ENCODE assay signal across 8 cellular contexts in the genomic region with DNA sequence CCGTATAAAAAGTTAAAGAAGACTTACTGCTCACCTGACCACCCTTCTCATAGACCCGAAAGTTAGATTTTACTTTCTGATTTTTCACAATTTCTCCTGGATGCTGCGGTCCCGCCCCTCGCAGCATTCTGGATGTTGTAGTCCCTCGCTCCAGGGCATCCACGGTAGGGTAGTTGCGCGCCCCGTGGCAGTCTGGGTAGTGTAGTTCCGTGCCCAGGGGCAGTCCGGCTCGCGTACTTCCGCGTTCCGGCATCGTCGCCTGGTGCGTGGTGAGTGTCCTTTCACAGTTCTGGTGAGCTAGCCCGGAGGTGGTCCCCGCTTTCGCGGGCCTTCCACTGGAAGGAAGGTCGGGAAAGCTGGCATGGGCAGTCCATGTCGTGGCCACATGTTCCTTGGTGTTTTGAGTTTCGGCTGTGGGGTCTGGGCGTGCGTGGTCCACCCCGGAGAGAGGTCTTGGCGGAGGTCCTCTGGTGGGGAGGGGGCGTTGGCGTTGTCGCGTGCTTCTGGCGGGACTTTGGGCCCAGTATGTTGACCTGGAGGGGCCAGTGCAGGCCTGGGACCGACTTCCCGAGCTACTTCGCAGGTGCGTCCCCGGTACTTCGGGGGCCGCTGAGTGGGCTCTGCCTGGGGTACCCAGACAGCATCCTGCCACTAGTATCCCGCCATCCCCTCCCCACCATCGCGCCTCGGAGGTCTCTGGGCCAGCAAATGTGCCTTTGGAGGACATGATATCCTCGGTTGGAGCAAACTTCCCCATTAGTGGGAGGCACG. TPM values are rescaled to one million over a fixed set of nuclear protein-coding genes. Genes with fewer than 3 reads are reported as not detected.
DNase-seq lines count a peak whose midpoint lies in the region; ATAC-seq and TF ChIP-seq lines count a peak whose summit lies in the region.

A gene (plus strand): TSS at position 222 of the 771 bp plus-strand sequence. CDS start 19,515 bp downstream, outside the sequence.

- H3K9ac ChIP-seq in fibroblast of lung (ENCODE audit: insufficient read depth, low read length) = peak within 1 kb of the TSS; percentile 77

- H3K27me3 Mint-ChIP-seq in IgD-negative memory B cell = peaks cover 5% of the 10 kb centered on the region
- peaks cover 4 to 15% (median 6%) of the 10 kb centered on the region in 5 donors for H3K27me3 Mint-ChIP-seq in naive thymus-derived CD4-positive, alpha-beta T cell
- H3K27me3 Mint-ChIP-seq in stimulated activated memory B cell treated with anti-CD40 and anti-IgM and Interleukin-4, amounts not matched to agents 10 μg/mL and 1 μg/mL and 100 μg/mL, for 72 hours = peaks cover 15% of the 10 kb centered on the region

- CTCF ChIA-PET in naive thymus-derived CD4-positive, alpha-beta T cell (lab: Charles Lee) = interaction anchor here (0.7 kb wide), 1 partner anchor 1929 kb away, joined by 5 read pairs; no protein-coding TSS in a partner anchor

- H3K27ac ChIP-seq in Peyer's patch (peak within 1 kb of the TSS; percentile 54 to 79 (median 67)), fibroblast of lung (ENCODE audit: insufficient read depth, low read length) (peak within 1 kb of the TSS; percentile 79)
- H3K27ac ChIP-seq in naive thymus-derived CD4-positive, alpha-beta T cell (ENCODE audit: low read depth, low read length) = peak within 1 kb of the TSS; percentile 66

- peaks cover 0 to 9% (median 4%) of the 10 kb centered on the region in 4 donors for H3K4me1 ChIP-seq in Peyer's patch
- no peaks in the 10 kb centered on the region for H3K4me1 ChIP-seq in fibroblast of lung (ENCODE audit: control insufficient read depth, extremely low read depth, insufficient read depth, low read length)
- H3K4me1 ChIP-seq in naive thymus-derived CD4-positive, alpha-beta T cell (ENCODE audit: control insufficient read depth in 2 of 2, insufficient read depth in 2 of 2, low read length in 2 of 2) = peaks cover 7% of the 10 kb centered on the region in 2 donors

- no peaks in the 10 kb centered on the region for H3K27me3 ChIP-seq in Peyer's patch
- no peaks in the 10 kb centered on the region for H3K27me3 ChIP-seq in fibroblast of lung (ENCODE audit: control insufficient read depth, insufficient read depth, low read length)
- no peaks in the 10 kb centered on the region for H3K27me3 ChIP-seq in naive thymus-derived CD4-positive, alpha-beta T cell (ENCODE audit: control insufficient read depth in 2 of 2, insufficient read depth in 2 of 2, low read length in 2 of 2)

- POLR2A ChIA-PET in naive thymus-derived CD4-positive, alpha-beta T cell (lab: Charles Lee) = interaction anchor here (1.7 kb wide), 1 partner anchor 8 kb away, joined by 4 read pairs; no protein-coding TSS in a partner anchor

- H3K27ac Mint-ChIP-seq in IgD-negative memory B cell = peak within 1 kb of the TSS; percentile 19 to 97 (median 94)
- peak within 1 kb of the TSS; percentile 93 to 97 (median 95) for H3K27ac Mint-ChIP-seq in naive thymus-derived CD4-positive, alpha-beta T cell
- H3K27ac Mint-ChIP-seq in stimulated activated memory B cell treated with anti-CD40 and anti-IgM and Interleukin-4, amounts not matched to agents 10 μg/mL and 1 μg/mL and 100 μg/mL, for 72 hours = peak within 1 kb of the TSS; percentile 97

- intact Hi-C loops in naive thymus-derived CD4-positive, alpha-beta T cell (cut with micrococcal nuclease) = loop anchor here (1.0 to 5.0 kb wide), 6 partner anchors 9 to 1058 kb away; a partner anchor contains a TSS

- no peaks in the 10 kb centered on the region for H3K9me3 ChIP-seq in Peyer's patch
- H3K9me3 ChIP-seq in fibroblast of lung (ENCODE audit: control insufficient read depth, insufficient read depth, low read depth, low read length) = no peaks in the 10 kb centered on the region
- no peaks in the 10 kb centered on the region for H3K9me3 ChIP-seq in naive thymus-derived CD4-positive, alpha-beta T cell (ENCODE audit: control insufficient read depth in 2 of 3, low read length in 3 of 3)

- DNase-seq in DMS53 (lab: John Stamatoyannopoulos, UW) (peak; percentile 92), Peyer's patch (peak; percentile 91 to 97 (median 92)), activated T-helper 1 cell treated with Interleukin-2 at 50 U/mL for 16 hours (ENCODE audit: low read depth) (peak; percentile 72), fibroblast of lung (ENCODE audit: low read depth in 2 of 2) (peak; percentile 79 to 85)
- peak; percentile 68 to 84 (median 77) for DNase-seq in naive thymus-derived CD4-positive, alpha-beta T cell

- TF ChIP-seq POLR2A in Peyer's patch (IDR thresholded peaks at IDR 0.05) = peak; percentile 38 to 53

- H3K4me1 Mint-ChIP-seq in IgD-negative memory B cell = peaks cover 21 to 27% (median 23%) of the 10 kb centered on the region in 3 donors
- peaks cover 28 to 56% (median 43%) of the 10 kb centered on the region in 7 donors for H3K4me1 Mint-ChIP-seq in naive thymus-derived CD4-positive, alpha-beta T cell
- H3K4me1 Mint-ChIP-seq in stimulated activated memory B cell treated with anti-CD40 and anti-IgM and Interleukin-4, amounts not matched to agents 10 μg/mL and 1 μg/mL and 100 μg/mL, for 72 hours = peaks cover 48% of the 10 kb centered on the region

- H3K4me3 ChIP-seq in Peyer's patch (peak within 1 kb of the TSS; percentile 83 to 94 (median 89)), fibroblast of lung (replicated peaks in 1 of 4; ENCODE audit: control extremely low read depth in 1 of 4, insufficient read depth in 1 of 4, low read depth in 3 of 4, low read length in 4 of 4) (peak within 1 kb of the TSS; percentile 84 to 99 (median 95))
- H3K4me3 ChIP-seq in naive thymus-derived CD4-positive, alpha-beta T cell (ENCODE audit: low read length) = peak within 1 kb of the TSS; percentile 99

- peak within 1 kb of the TSS; percentile 94 for H3K4me2 ChIP-seq in fibroblast of lung (ENCODE audit: extremely low read depth, insufficient read depth, low read length)

- peaks cover 3% of the 10 kb centered on the region for H3K36me3 Mint-ChIP-seq in IgD-negative memory B cell
- H3K36me3 Mint-ChIP-seq in naive thymus-derived CD4-positive, alpha-beta T cell = peaks cover 3 to 20% (median 5%) of the 10 kb centered on the region in 5 donors
- peaks cover 14% of the 10 kb centered on the region for H3K36me3 Mint-ChIP-seq in stimulated activated memory B cell treated with anti-CD40 and anti-IgM and Interleukin-4, amounts not matched to agents 10 μg/mL and 1 μg/mL and 100 μg/mL, for 72 hours

- peak; percentile 100 for ATAC-seq in GM21576 (IDR thresholded peaks at IDR 0.05; ENCODE audit: unreplicated experiment)
- peak; percentile 100 for ATAC-seq in naive thymus-derived CD4-positive, alpha-beta T cell
- ATAC-seq in stimulated activated memory B cell treated with anti-CD40 and anti-IgM and Interleukin-4, amounts not matched to agents 10 μg/mL and 1 μg/mL and 100 μg/mL, for 72 hours = peak; percentile 100

- H2AFZ ChIP-seq in fibroblast of lung (ENCODE audit: low read length) = peak within 1 kb of the TSS; percentile 97

- H3K79me2 ChIP-seq in fibroblast of lung (ENCODE audit: control insufficient read depth, insufficient read depth, low read length) = peaks cover 9% of the 10 kb centered on the region

- H4K20me1 ChIP-seq in fibroblast of lung (ENCODE audit: control insufficient read depth, extremely low read depth, insufficient read depth, low read length) = no peaks in the 10 kb centered on the region

- H3K9me3 Mint-ChIP-seq in IgD-negative memory B cell = no peaks in the 10 kb centered on the region
- H3K9me3 Mint-ChIP-seq in naive thymus-derived CD4-positive, alpha-beta T cell = no peaks in the 10 kb centered on the region
- H3K9me3 Mint-ChIP-seq in stimulated activated memory B cell treated with anti-CD40 and anti-IgM and Interleukin-4, amounts not matched to agents 10 μg/mL and 1 μg/mL and 100 μg/mL, for 72 hours = no peaks in the 10 kb centered on the region

- H3K36me3 ChIP-seq in Peyer's patch (no peaks in the 10 kb centered on the region), fibroblast of lung (ENCODE audit: control insufficient read depth, insufficient read depth, low read length) (no peaks in the 10 kb centered on the region)
- H3K36me3 ChIP-seq in naive thymus-derived CD4-positive, alpha-beta T cell (ENCODE audit: control insufficient read depth in 2 of 3, insufficient read depth in 3 of 3, low read length in 3 of 3) = no peaks in the 10 kb centered on the region

- H3K4me3 Mint-ChIP-seq in IgD-negative memory B cell = peak within 1 kb of the TSS; percentile 91 to 99 (median 99)
- peak within 1 kb of the TSS; percentile 97 to 99 (median 99) for H3K4me3 Mint-ChIP-seq in naive thymus-derived CD4-positive, alpha-beta T cell
- peak within 1 kb of the TSS; percentile 99 for H3K4me3 Mint-ChIP-seq in stimulated activated memory B cell treated with anti-CD40 and anti-IgM and Interleukin-4, amounts not matched to agents 10 μg/mL and 1 μg/mL and 100 μg/mL, for 72 hours

- peak in 2 of 6 experiments; percentile 6 to 9 for TF ChIP-seq CTCF in Peyer's patch (IDR thresholded peaks at IDR 0.05)
- TF ChIP-seq CTCF in fibroblast of lung (conservative IDR thresholded peaks at IDR 0.05 in 1 of 2, IDR thresholded peaks at IDR 0.05 in 1 of 2; ENCODE audit: low read depth in 1 of 2, low read length in 2 of 2) = no peak

RNA-seq across cellular contexts. Expression of the gene that starts here (rescaled TPM):
- polyA plus RNA-seq in IgD-negative memory B cell (3.2 TPM), fibroblast of lung (1.5 and 1.8 TPM in 2 replicates)
- total RNA-seq in Peyer's patch (10 to 100 TPM; 13.5 to 51.8 (median 29.7) TPM), fibroblast of lung (3.5 and 3.6 TPM in 2 replicates)
- polyA plus RNA-seq in fibroblast of lung (2012) = 1.1 and 1.2 TPM in 2 replicates
- polyA minus RNA-seq in fibroblast of lung (ENCODE audit: low replicate concordance) = 3.9 and 4.9 TPM in 2 replicates
- total RNA-seq in naive thymus-derived CD4-positive, alpha-beta T cell = 10 to 100 TPM in 3 of 5 experiments, 1 to 10 TPM in 2; 5.0 to 28.4 (median 12.9) TPM
- 1 to 10 TPM; 4.5 to 4.8 TPM for polyA plus RNA-seq in naive thymus-derived CD4-positive, alpha-beta T cell

Comparison
In these comparisons a context has a peak if more than half of its experiments do, and no peak if none do; other contexts are left out.
1. Peak in every context shown above with its lines: DNase-seq, ATAC-seq, H3K4me3 ChIP-seq and H3K27ac ChIP-seq.